ENCODE assay signal across 12 cellular contexts in genomic region chr4:145988628-145989027, GRCh38.
DNase-seq lines count a peak whose midpoint lies in the region; ATAC-seq and TF ChIP-seq lines count a peak whose summit lies in the region.
"Had no signal": no experiment of that assay in that cellular context is flagged by ENCODE, and none has a peak within 500 bp of the region (broad histone marks: within the 10 kb centered on the region; RNA-seq: fewer than 3 reads in every experiment).

No MANE protein-coding gene starts in this region.

- CTCF ChIA-PET in HEK293T (lab: Yijun Ruan, JAX) = no interaction called here

- POLR2A ChIA-PET in HEK293T (lab: Yijun Ruan, JAX) = no interaction called here

- no peak for DNase-seq in HEK293T (ENCODE audit: extremely low spot score)
- DNase-seq in NCI-H146 (lab: John Stamatoyannopoulos, UW) = peak; percentile 82
- DNase-seq in NCI-H345 (lab: John Stamatoyannopoulos, UW) = peak; percentile 24
- peak; percentile 71 for DNase-seq in NCI-H774 (lab: John Stamatoyannopoulos, UW)
- no peak for DNase-seq in GOT3 (lab: John Stamatoyannopoulos, UW)
- DNase-seq in NCI-H2171 (lab: John Stamatoyannopoulos, UW) = no peak
- DNase-seq: C1 segment of cervical spinal cord; CD4-positive, alpha-beta T cell; DND-41; GDM1 had no signal

- no peak for ATAC-seq in GM21390 (IDR thresholded peaks at IDR 0.05; ENCODE audit: unreplicated experiment)
- ATAC-seq: HCT116 had no signal

TF ChIP-seq in HEK293T, 16 proteins besides CTCF, POLR2A, EP300 and RAD21:
- peak; percentile 57; the same call in 1 of the 2 replicates for TF ChIP-seq CTBP1 (IDR thresholded peaks at IDR 0.05; ENCODE audit: borderline replicate concordance)
- TF ChIP-seq PKNOX1 (IDR thresholded peaks at IDR 0.05) = peak; percentile 76
- TF ChIP-seq HDGF (IDR thresholded peaks at IDR 0.05; ENCODE audit: borderline replicate concordance) = no peak
- TF ChIP-seq TARDBP (IDR thresholded peaks at IDR 0.05) = no peak
- peak; percentile 61; the same call in 1 of the 2 replicates for TF ChIP-seq FOXA1 (IDR thresholded peaks at IDR 0.05)
- TF ChIP-seq ARNT (IDR thresholded peaks at IDR 0.05) = 0 out of 2 replicates have a peak, but pooled peaks have one; percentile 17

Comparison
In these comparisons a context has a peak if more than half of its experiments do, and no peak if none do; other contexts are left out.
1. DNase-seq: peak in NCI-H146 (single experiment), NCI-H345 (single experiment) and NCI-H774 (single experiment); none in HEK293T (single experiment), GOT3 (single experiment) and NCI-H2171 (single experiment).